ENCODE assay signal across 1 cellular context in the genomic region with DNA sequence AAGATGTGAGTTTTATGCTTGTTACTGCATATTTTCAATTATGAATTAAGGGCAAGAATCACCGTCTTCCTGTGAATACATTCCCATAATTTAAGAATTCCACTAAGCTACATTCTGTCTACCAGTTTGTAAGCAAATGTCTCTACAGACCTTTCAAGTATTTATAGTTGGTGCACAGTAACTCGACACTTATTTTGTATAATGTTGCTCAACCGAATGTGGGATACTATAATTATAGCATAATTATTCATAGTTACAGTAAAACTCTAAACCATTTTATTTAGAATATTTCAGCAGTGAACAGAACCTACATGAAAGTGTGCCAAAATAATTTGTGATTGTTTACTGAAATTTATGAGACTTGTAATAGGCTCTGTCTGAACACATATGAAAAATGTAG.
TF ChIP-seq lines count a peak whose summit lies in the region.

No MANE protein-coding gene starts in this region.

TF ChIP-seq in A549, 52 proteins besides CTCF, POLR2A, EP300 and RAD21 (continued from another document):
- TF ChIP-seq FOSL2 (IDR thresholded peaks at IDR 0.05) (no peak), FOSL2 (CRISPR knock-in tag; IDR thresholded peaks at IDR 0.05) (no peak), GATA3 (IDR thresholded peaks at IDR 0.05; ENCODE audit: borderline replicate concordance) (no peak), MAFK (IDR thresholded peaks at IDR 0.05; ENCODE audit: partially characterized antibody) (no peak), TFCP2L1 (CRISPR knock-in tag; IDR thresholded peaks at IDR 0.05) (no peak), HOXA7 (CRISPR knock-in tag; IDR thresholded peaks at IDR 0.05) (no peak), KDM5A (IDR thresholded peaks at IDR 0.05) (no peak), ZFP36 (IDR thresholded peaks at IDR 0.05; ENCODE audit: borderline replicate concordance, partially characterized antibody) (no peak), ZC3H11A (IDR thresholded peaks at IDR 0.05) (no peak), ZNF302 (CRISPR knock-in tag; IDR thresholded peaks at IDR 0.05) (no peak), BHLHE40 (IDR thresholded peaks at IDR 0.05; ENCODE audit: low read depth, low read length) (no peak), NPAS2 (CRISPR knock-in tag; IDR thresholded peaks at IDR 0.05; ENCODE audit: borderline replicate concordance) (no peak), CHD2 (IDR thresholded peaks at IDR 0.05; ENCODE audit: low read length, partially characterized antibody) (no peak)
- TF ChIP-seq, protein P1, sequence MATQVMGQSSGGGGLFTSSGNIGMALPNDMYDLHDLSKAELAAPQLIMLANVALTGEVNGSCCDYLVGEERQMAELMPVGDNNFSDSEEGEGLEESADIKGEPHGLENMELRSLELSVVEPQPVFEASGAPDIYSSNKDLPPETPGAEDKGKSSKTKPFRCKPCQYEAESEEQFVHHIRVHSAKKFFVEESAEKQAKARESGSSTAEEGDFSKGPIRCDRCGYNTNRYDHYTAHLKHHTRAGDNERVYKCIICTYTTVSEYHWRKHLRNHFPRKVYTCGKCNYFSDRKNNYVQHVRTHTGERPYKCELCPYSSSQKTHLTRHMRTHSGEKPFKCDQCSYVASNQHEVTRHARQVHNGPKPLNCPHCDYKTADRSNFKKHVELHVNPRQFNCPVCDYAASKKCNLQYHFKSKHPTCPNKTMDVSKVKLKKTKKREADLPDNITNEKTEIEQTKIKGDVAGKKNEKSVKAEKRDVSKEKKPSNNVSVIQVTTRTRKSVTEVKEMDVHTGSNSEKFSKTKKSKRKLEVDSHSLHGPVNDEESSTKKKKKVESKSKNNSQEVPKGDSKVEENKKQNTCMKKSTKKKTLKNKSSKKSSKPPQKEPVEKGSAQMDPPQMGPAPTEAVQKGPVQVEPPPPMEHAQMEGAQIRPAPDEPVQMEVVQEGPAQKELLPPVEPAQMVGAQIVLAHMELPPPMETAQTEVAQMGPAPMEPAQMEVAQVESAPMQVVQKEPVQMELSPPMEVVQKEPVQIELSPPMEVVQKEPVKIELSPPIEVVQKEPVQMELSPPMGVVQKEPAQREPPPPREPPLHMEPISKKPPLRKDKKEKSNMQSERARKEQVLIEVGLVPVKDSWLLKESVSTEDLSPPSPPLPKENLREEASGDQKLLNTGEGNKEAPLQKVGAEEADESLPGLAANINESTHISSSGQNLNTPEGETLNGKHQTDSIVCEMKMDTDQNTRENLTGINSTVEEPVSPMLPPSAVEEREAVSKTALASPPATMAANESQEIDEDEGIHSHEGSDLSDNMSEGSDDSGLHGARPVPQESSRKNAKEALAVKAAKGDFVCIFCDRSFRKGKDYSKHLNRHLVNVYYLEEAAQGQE (IDR thresholded peaks at IDR 0.05): no peak
- TF ChIP-seq, protein P2, sequence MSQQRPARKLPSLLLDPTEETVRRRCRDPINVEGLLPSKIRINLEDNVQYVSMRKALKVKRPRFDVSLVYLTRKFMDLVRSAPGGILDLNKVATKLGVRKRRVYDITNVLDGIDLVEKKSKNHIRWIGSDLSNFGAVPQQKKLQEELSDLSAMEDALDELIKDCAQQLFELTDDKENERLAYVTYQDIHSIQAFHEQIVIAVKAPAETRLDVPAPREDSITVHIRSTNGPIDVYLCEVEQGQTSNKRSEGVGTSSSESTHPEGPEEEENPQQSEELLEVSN (IDR thresholded peaks at IDR 0.05; ENCODE audit: borderline replicate concordance, low read depth): no peak
